In the genomic region with DNA sequence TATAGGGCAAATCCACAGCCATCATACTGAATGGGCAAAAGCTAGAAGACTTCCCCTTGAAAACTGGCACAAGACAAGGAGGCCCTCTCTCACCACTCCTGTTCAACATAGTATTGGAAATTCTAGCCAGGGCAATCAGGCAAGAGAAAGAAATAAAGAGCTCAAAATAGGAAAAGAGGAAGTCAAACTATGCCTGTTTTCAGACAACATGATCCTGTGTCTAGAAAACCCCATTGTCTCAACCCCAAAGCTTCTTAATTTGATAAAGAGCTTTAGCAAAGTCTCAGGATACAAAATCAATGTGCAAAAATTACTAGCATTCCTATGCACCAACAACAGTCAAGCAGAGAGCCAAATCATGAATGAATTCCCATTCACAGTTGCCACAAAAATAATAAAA, we compare ENCODE assay signal across 31 cellular contexts.
"Had no signal": no experiment of that assay in that cellular context is flagged by ENCODE, and none has a peak within 500 bp of the region (broad histone marks: within the 10 kb centered on the region; RNA-seq: fewer than 3 reads in every experiment).

No MANE protein-coding gene starts in this region.

- FAIRE-seq: bronchial epithelial cell had no signal

- H3K27me3 ChIP-seq: ascending aorta, cardiac muscle cell had no signal

- DNase-seq: activated CD4-positive, alpha-beta memory T cell treated with anti-CD3 and anti-CD28 coated beads, Interleukin-2, amount 10 ng/mL, durations not matched to agents 7 days and 5 days; activated CD4-positive, alpha-beta T cell treated with anti-CD3 and anti-CD28 coated beads for 1 hour; activated CD4-positive, alpha-beta T cell treated with anti-CD3 and anti-CD28 coated beads for 36 hours; activated CD4-positive, alpha-beta T cell treated with anti-CD3 and anti-CD28 coated beads for 48 hours; activated CD4-positive, alpha-beta T cell treated with anti-CD3 and anti-CD28 coated beads, Interleukin-2, amount 10 ng/mL, durations not matched to agents 7 days and 5 days; activated CD4-positive, alpha-beta T cell treated with anti-CD3 and anti-CD28 coated beads, Interleukin-2, amount 50 U/mL, for 48 hours; activated CD4-positive, CD25-positive, alpha-beta regulatory T cell; activated CD8-positive, alpha-beta memory T cell treated with anti-CD3 and anti-CD28 coated beads for 24 hours; activated CD8-positive, alpha-beta memory T cell treated with anti-CD3 and anti-CD28 coated beads, Interleukin-2, amount 10 ng/mL, durations not matched to agents 7 days and 5 days; activated CD8-positive, alpha-beta memory T cell treated with anti-CD3 and anti-CD28 coated beads, Interleukin-2, amount 50 U/mL, for 48 hours; activated CD8-positive, alpha-beta T cell treated with anti-CD3 and anti-CD28 coated beads, Interleukin-2, amount 10 ng/mL, durations not matched to agents 7 days and 5 days; activated effector memory CD4-positive, alpha-beta T cell treated with Interleukin-2 at 50 U/mL for 16 hours; activated gamma-delta T cell; activated naive CD4-positive, alpha-beta T cell treated with anti-CD3 and anti-CD28 coated beads, Interleukin-2, amount 10 ng/mL, durations not matched to agents 7 days and 5 days; activated naive CD4-positive, alpha-beta T cell treated with Interleukin-2 at 50 U/mL for 16 hours; activated naive CD8-positive, alpha-beta T cell treated with anti-CD3 and anti-CD28 coated beads, Interleukin-2, amount 10 ng/mL, durations not matched to agents 7 days and 5 days; activated naive CD8-positive, alpha-beta T cell treated with anti-CD3 and anti-CD28 coated beads, Interleukin-2, amount 50 U/mL, for 24 hours; activated T-cell treated with anti-CD3 and anti-CD28 coated beads, Interleukin-2, amount 50 U/mL, for 24 hours; activated T-cell treated with anti-CD3 and anti-CD28 coated beads, Interleukin-2, amount 50 U/mL, for 48 hours; amygdala; anterior cingulate cortex; caudate nucleus; cerebellar nuclear complex; T-helper 2 cell; T-helper 9 cell; WERI-Rb-1 had no signal

- H3K36me3 ChIP-seq: ascending aorta, cardiac muscle cell, WERI-Rb-1 had no signal

- H3K4me3 ChIP-seq: ascending aorta, cardiac muscle cell had no signal

- ATAC-seq: activated CD4-positive, alpha-beta T cell treated with anti-CD3 and anti-CD28 coated beads for 36 hours; activated CD4-positive, CD25-positive, alpha-beta regulatory T cell treated with anti-CD3 and anti-CD28 coated beads, Interleukin-2, amount 50 U/mL, for 24 hours; activated CD8-positive, alpha-beta memory T cell treated with anti-CD3 and anti-CD28 coated beads, Interleukin-2, amount 10 ng/mL, durations not matched to agents 7 days and 5 days; activated CD8-positive, alpha-beta T cell treated with anti-CD3 and anti-CD28 coated beads, Interleukin-2, amount 10 ng/mL, durations not matched to agents 7 days and 5 days; activated naive CD8-positive, alpha-beta T cell treated with anti-CD3 and anti-CD28 coated beads, Interleukin-2, amount 50 U/mL, for 24 hours; WTC11 had no signal

- H3K27ac ChIP-seq: ascending aorta, cardiac muscle cell, WERI-Rb-1 had no signal

- H3K4me1 ChIP-seq: ascending aorta had no signal
